Comparison of ENCODE assay signal across 10 cellular contexts in the genomic region with DNA sequence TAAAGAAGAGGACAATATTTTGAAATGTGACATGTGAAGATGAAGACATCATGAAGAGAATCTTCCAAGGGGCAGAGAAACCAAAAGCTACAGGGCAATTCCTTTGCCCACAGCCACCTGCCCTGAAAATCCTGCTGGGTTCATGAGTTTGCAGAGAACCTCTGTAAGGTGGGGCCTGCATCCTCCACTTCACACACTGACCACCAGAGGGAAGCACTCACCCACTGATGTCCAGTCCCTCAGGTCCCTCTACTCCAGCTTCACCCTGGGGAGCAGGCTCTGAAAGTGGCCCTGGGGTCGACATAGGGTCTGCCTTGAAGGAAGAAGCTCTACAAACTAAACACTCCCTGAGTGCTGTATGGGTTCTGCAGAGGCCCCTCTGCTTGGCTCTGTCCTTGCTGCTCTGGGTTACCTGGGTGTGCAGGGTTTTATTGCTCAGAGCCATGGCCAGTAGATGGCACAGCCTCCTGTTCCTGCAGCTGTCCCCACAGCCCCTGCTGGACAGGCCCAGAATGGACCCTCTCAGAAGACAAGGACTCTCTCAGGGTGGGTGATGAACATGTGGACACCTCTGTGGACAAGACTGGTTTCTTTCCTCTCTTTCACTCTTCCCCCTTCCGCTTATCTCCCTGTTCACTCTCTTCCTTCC. TPM values are rescaled to one million over a fixed set of nuclear protein-coding genes. Genes with fewer than 3 reads are reported as not detected.
DNase-seq lines count a peak whose midpoint lies in the region; ATAC-seq, FAIRE-seq and TF ChIP-seq lines count a peak whose summit lies in the region.
"Not testable (repeated sequence)": the region's sequence is repeated elsewhere in the genome, so short reads cannot be mapped to it uniquely, and the experiment has no call there.
"Had no signal": no experiment of that assay in that cellular context is flagged by ENCODE, and none has a peak within 500 bp of the region (broad histone marks: within the 10 kb centered on the region; RNA-seq: fewer than 3 reads in every experiment).

No MANE protein-coding gene starts in this region.

- not testable (repeated sequence) for H3K9me3 Mint-ChIP-seq in endodermal cell

- peak; percentile 83 for TF ChIP-seq CTCF in endodermal cell (conservative IDR thresholded peaks at IDR 0.05)

- H3K27ac Mint-ChIP-seq in endodermal cell, result not testable (repeated sequence)

- H3K4me3 ChIP-seq in endodermal cell (ENCODE audit: low read length), result not testable (repeated sequence)

- H3K9me3 ChIP-seq in endodermal cell (ENCODE audit: control insufficient read depth, low read length), result not testable (repeated sequence)

- 91% methylated on average over 1 of the region's 2 CpGs; no CpG with 5 or more reads in 1 of the 2 experiments for WGBS in endodermal cell (ENCODE audit: insufficient coverage in 1 of 2, insufficient read length in 1 of 2), 2 experiments

- H3K27me3 Mint-ChIP-seq in endodermal cell (ENCODE audit: insufficient read depth), result not testable (repeated sequence)

- DNase-seq in COR-L47 (lab: John Stamatoyannopoulos, UW) (peak; percentile 33), NCI-H69 (lab: John Stamatoyannopoulos, UW) (peak; percentile 22), endodermal cell (peak; percentile 85), left kidney (ENCODE audit: low read depth, low spot score) (peak; percentile 42)
- DNase-seq in GM19239 (ENCODE audit: insufficient read length, low spot score), result not testable (repeated sequence)
- peak; percentile 6 for DNase-seq in activated CD4-positive, alpha-beta T cell treated with anti-CD3 and anti-CD28 coated beads, Interleukin-2, amount 50 U/mL, for 1 hour
- DNase-seq in stimulated activated CD4-positive, alpha-beta T cell treated with anti-CD3 and anti-CD28 coated beads, Interleukin-4, amount 100 ng/mL, for 1 hour, result peak; percentile 2

- H3K4me1 ChIP-seq in endodermal cell (ENCODE audit: control insufficient read depth, insufficient read depth, low read length), result not testable (repeated sequence)

- H3K27ac ChIP-seq in endodermal cell (ENCODE audit: low read depth, low read length), result not testable (repeated sequence)

- not testable (repeated sequence) for H3K9ac ChIP-seq in endodermal cell (ENCODE audit: extremely low read depth, low read length, poor library complexity, severe bottlenecking)

- H3K36me3 Mint-ChIP-seq in endodermal cell (ENCODE audit: low read depth), result not testable (repeated sequence)

- H3K36me3 ChIP-seq in endodermal cell (ENCODE audit: control insufficient read depth, insufficient read depth, low read length), result not testable (repeated sequence)

- peaks cover 25% of the 10 kb centered on the region for H3K4me1 Mint-ChIP-seq in endodermal cell

- peak; percentile 58 for ATAC-seq in HG03280 (IDR thresholded peaks at IDR 0.05; ENCODE audit: unreplicated experiment)

- H3K27me3 ChIP-seq in endodermal cell (ENCODE audit: control insufficient read depth, insufficient read depth, low read length, poor library complexity, severe bottlenecking), result not testable (repeated sequence)

- FAIRE-seq in GM19239 (lab: Jason Lieb, UNC), result peak; percentile 71

- H3K4me3 Mint-ChIP-seq in endodermal cell, result not testable (repeated sequence)

RNA-seq across cellular contexts. Expression of gene CST1, which starts 27.0 kb away (rescaled TPM):
- 1,000 to 10,000 TPM in 1 of 2 donors, 100 to 1,000 TPM in 1; 123 to 1,051 TPM for total RNA-seq in endodermal cell
- 161 TPM for polyA plus RNA-seq in endodermal cell (2013, experiment 1 of 2)
- polyA plus RNA-seq in endodermal cell (2013, experiment 2 of 2), result 92.8 TPM
- total RNA-seq: vagina had no signal
- polyA plus RNA-seq: immature natural killer cell had no signal

RNA-seq across cellular contexts. Expression of gene CST4, which starts 34.9 kb away (rescaled TPM):
- 1 to 10 TPM; 2.0 to 2.3 TPM for total RNA-seq in endodermal cell
- 0.68 TPM for polyA plus RNA-seq in endodermal cell (2013, experiment 1 of 2)
- 0.54 TPM for polyA plus RNA-seq in endodermal cell (2013, experiment 2 of 2)
- total RNA-seq: vagina had no signal
- polyA plus RNA-seq: immature natural killer cell had no signal
